In genomic region chr6:158848441-158848840, GRCh38 we compare ENCODE assay signal across 1 cellular context.
TF ChIP-seq lines count a peak whose summit lies in the region.

No MANE protein-coding gene starts in this region.

TF ChIP-seq in A549, 52 proteins besides CTCF, POLR2A, EP300 and RAD21 (continued from another document):
- TF ChIP-seq HMGXB4 (CRISPR knock-in tag; IDR thresholded peaks at IDR 0.05; ENCODE audit: borderline replicate concordance) (no peak), FOXS1 (CRISPR knock-in tag; IDR thresholded peaks at IDR 0.05) (no peak), SMC3 (IDR thresholded peaks at IDR 0.05) (no peak), TP53 (CRISPR knock-in tag; IDR thresholded peaks at IDR 0.05) (no peak), NR3C1 (IDR thresholded peaks at IDR 0.05) (no peak), BCL3 (IDR thresholded peaks at IDR 0.05) (no peak), RCOR1 (IDR thresholded peaks at IDR 0.05; ENCODE audit: low read depth, low read length) (no peak)
